ENCODE assay signal across 8 cellular contexts in the genomic region with DNA sequence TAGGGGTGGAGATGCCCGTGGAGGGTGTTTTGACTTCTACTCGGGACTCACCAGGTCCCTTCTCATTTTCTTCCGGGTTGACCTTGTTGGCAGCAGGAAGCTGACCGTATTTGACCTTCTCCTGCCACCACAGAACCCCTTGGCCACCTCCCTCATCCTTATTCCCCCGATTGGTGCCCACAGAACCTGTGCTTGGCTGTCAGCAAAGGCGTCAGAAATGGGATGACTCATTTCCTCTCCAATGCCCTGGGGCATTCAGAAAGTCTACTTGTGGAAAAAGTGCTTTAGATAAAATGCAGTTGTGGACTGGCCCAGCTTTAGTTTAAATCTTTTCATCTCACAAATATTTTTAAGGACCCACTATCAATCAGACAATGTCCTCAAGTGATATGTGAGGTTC.
A peak's percentile ranks its signal among the peaks of the same experiment; 100 is the strongest.
DNase-seq lines count a peak whose midpoint lies in the region; ATAC-seq and TF ChIP-seq lines count a peak whose summit lies in the region.

No MANE protein-coding gene starts in this region.

- no peaks in the 10 kb centered on the region for H3K9me2 ChIP-seq in SK-N-SH

- H4K20me1 ChIP-seq in SK-N-SH (ENCODE audit: insufficient read depth) = no peaks in the 10 kb centered on the region

- peaks cover 5% of the 10 kb centered on the region for H3F3A ChIP-seq in SK-N-SH (replicated peaks; ENCODE audit: insufficient read depth)

- peak overlapping the region; percentile 50; the same call in 1 of the 2 replicates for H3K4me2 ChIP-seq in SK-N-SH

- no peaks in the 10 kb centered on the region for H3K9me3 ChIP-seq in SK-N-SH

- no peak for TF ChIP-seq RAD21 in SK-N-SH (IDR thresholded peaks at IDR 0.05; ENCODE audit: low read length)

- peak overlapping the region; percentile 27; the same call in 1 of the 2 replicates for H2AFZ ChIP-seq in SK-N-SH (ENCODE audit: low read depth)

- peak; percentile 56 for DNase-seq in activated effector memory CD4-positive, alpha-beta T cell treated with anti-CD3 and anti-CD28 coated beads, Interleukin-2, amount 50 U/mL, for 16 hours
- no peak for DNase-seq in activated effector memory CD4-positive, alpha-beta T cell treated with Interleukin-2 at 50 U/mL for 16 hours
- no peak for DNase-seq in SK-N-SH
- DNase-seq in fibroblast of gingiva (ENCODE audit: low read depth) = peak; percentile 27
- DNase-seq in stimulated activated CD4-positive, alpha-beta T cell treated with anti-CD3 and anti-CD28 coated beads, Interleukin-2, amount 100 ng/mL, for 48 hours = peak; percentile 34 to 42
- DNase-seq in inferior parietal cortex (ENCODE audit: extremely low spot score) = no peak

- TF ChIP-seq CTCF in SK-N-SH (IDR thresholded peaks at IDR 0.05) = no peak

- no peaks in the 10 kb centered on the region for H3K36me3 ChIP-seq in SK-N-SH (replicated peaks in 1 of 2; ENCODE audit: control insufficient read depth in 1 of 2, insufficient read depth in 2 of 2, low read length in 1 of 2)

- no peak for ATAC-seq in HG03442 (IDR thresholded peaks at IDR 0.05; ENCODE audit: unreplicated experiment)
- no peak for ATAC-seq in GM21723 (IDR thresholded peaks at IDR 0.05; ENCODE audit: unreplicated experiment)

- H3K4me3 ChIP-seq in SK-N-SH (ENCODE audit: low read depth in 2 of 2, low read length in 1 of 2) = no peak overlapping the region

- H3K9ac ChIP-seq in SK-N-SH = peak overlapping the region; percentile 45; the same call in 1 of the 2 replicates

- peaks cover 11 to 39% of the 10 kb centered on the region in 2 experiments; a peak in 3 of 4 replicates for H3K4me1 ChIP-seq in SK-N-SH (ENCODE audit: control insufficient read depth in 1 of 2, insufficient read depth in 2 of 2, low read depth in 1 of 2, low read length in 1 of 2)

- TF ChIP-seq EP300 in SK-N-SH (IDR thresholded peaks at IDR 0.05; ENCODE audit: borderline replicate concordance in 1 of 2, low read depth in 1 of 2, low read length in 1 of 2) = 0 out of 4 replicates have a peak, but pooled peaks have one; percentile 20 to 25

- H3K27me3 ChIP-seq in SK-N-SH (ENCODE audit: insufficient read depth) = no peaks in the 10 kb centered on the region

- CTCF ChIA-PET in SK-N-SH (lab: Yijun Ruan, JAX) = interaction anchor here (1.0 to 4.9 kb wide), 2 partner anchors 9 to 89 kb away, joined by 3 to 19 read pairs; no protein-coding TSS in a partner anchor

- peak overlapping the region; percentile 11 to 75 for H3K27ac ChIP-seq in SK-N-SH (ENCODE audit: low read depth in 2 of 2, low read length in 1 of 2)

- no peaks in the 10 kb centered on the region for H3K79me2 ChIP-seq in SK-N-SH (ENCODE audit: insufficient read depth)

- POLR2A ChIA-PET in SK-N-SH (lab: Yijun Ruan, JAX) = no interaction called here

- WGBS in SK-N-SH (ENCODE audit: low lambda C conversion rate) = 25% methylated on average over 4 of the region's 6 CpGs

TF ChIP-seq in SK-N-SH, 30 proteins besides CTCF, POLR2A, EP300 and RAD21:
- TF ChIP-seq REST (IDR thresholded peaks at IDR 0.05; ENCODE audit: low read depth, low read length) = no peak
- peak; percentile 59 for TF ChIP-seq TCF12 (IDR thresholded peaks at IDR 0.05)
- TF ChIP-seq, protein P1, sequence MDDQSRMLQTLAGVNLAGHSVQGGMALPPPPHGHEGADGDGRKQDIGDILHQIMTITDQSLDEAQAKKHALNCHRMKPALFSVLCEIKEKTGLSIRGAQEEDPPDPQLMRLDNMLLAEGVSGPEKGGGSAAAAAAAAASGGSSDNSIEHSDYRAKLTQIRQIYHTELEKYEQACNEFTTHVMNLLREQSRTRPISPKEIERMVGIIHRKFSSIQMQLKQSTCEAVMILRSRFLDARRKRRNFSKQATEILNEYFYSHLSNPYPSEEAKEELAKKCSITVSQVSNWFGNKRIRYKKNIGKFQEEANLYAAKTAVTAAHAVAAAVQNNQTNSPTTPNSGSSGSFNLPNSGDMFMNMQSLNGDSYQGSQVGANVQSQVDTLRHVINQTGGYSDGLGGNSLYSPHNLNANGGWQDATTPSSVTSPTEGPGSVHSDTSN (IDR thresholded peaks at IDR 0.05) = peak; percentile 73; the same call in 1 of the 2 replicates
- peak; percentile 74 for TF ChIP-seq JUND (IDR thresholded peaks at IDR 0.05)
- TF ChIP-seq FOXJ3 (CRISPR knock-in tag; IDR thresholded peaks at IDR 0.05) = no peak
- TF ChIP-seq GABPA (IDR thresholded peaks at IDR 0.05; ENCODE audit: low read depth) = peak; percentile 56; the same call in 1 of the 2 replicates
- no peak for TF ChIP-seq POLR2AphosphoS5 (IDR thresholded peaks at IDR 0.05; ENCODE audit: low read depth, low read length)
- TF ChIP-seq RXRA (IDR thresholded peaks at IDR 0.05; ENCODE audit: borderline replicate concordance, low read depth) = peak; percentile 74; the same call in 1 of the 2 replicates
- no peak for TF ChIP-seq ELF1 (IDR thresholded peaks at IDR 0.05)
- peak; percentile 62 for TF ChIP-seq FOSL2 (IDR thresholded peaks at IDR 0.05; ENCODE audit: borderline replicate concordance, low read depth)
- peak; percentile 30 for TF ChIP-seq NFIC (IDR thresholded peaks at IDR 0.05; ENCODE audit: borderline replicate concordance)

Comparison
In these comparisons a context has a peak if more than half of its experiments do, and no peak if none do; other contexts are left out.
1. DNase-seq: peak in activated effector memory CD4-positive, alpha-beta T cell treated with anti-CD3 and anti-CD28 coated beads, Interleukin-2, amount 50 U/mL, for 16 hours (single experiment), fibroblast of gingiva (single experiment) and stimulated activated CD4-positive, alpha-beta T cell treated with anti-CD3 and anti-CD28 coated beads, Interleukin-2, amount 100 ng/mL, for 48 hours (2 of 2); none in activated effector memory CD4-positive, alpha-beta T cell treated with Interleukin-2 at 50 U/mL for 16 hours (single experiment), SK-N-SH (single experiment) and inferior parietal cortex (single experiment).